ENCODE assay signal across 14 cellular contexts in the genomic region with DNA sequence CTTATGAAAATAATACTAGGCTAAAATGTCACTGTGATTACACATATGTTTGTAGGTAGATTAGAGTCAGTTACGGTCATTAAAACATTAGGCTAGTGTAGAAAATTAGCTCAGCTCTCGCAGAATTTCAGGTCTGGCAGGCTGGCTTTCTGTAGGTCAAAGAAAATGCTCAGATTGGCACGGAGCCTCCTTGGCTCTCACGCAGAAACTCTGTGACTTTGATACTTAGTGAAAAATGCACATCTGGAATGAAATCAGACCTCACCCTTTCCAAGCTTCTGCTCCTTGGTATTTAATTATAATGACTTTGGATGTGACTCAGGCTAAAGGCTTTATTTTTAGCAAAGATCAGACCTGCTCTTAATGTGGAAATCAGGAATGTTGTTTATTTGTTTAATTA.
A peak's percentile ranks its signal among the peaks of the same experiment; 100 is the strongest.
DNase-seq lines count a peak whose midpoint lies in the region; ATAC-seq and TF ChIP-seq lines count a peak whose summit lies in the region.
"Had no signal": no experiment of that assay in that cellular context is flagged by ENCODE, and none has a peak within 500 bp of the region (broad histone marks: within the 10 kb centered on the region; RNA-seq: fewer than 3 reads in every experiment).

No MANE protein-coding gene starts in this region.

- no peak overlapping the region for H4K91ac ChIP-seq in trophoblast cell (ENCODE audit: low read depth, low read length)

- peaks cover 10% of the 10 kb centered on the region; the same call in 1 of the 2 replicates for H3K27me3 Mint-ChIP-seq in WTC11 (ENCODE audit: low read depth)
- H3K27me3 Mint-ChIP-seq: stimulated activated naive CD8-positive, alpha-beta T cell treated with anti-CD3 and anti-CD28 coated beads, Interleukin-15, Interleukin-2, amounts not matched to agents 100 ng/mL and 50 ng/mL, for 24 hours had no signal

- WGBS in trophoblast cell (ENCODE audit: extremely low coverage, insufficient coverage, insufficient read length): no CpG with 5 or more reads among the region's 4 CpGs
- 6 to 14% (median 9%) methylated on average over 4 of the region's 4 CpGs for WGBS in ovary, 3 donors

- H3K27me3 ChIP-seq in trophoblast cell (ENCODE audit: insufficient read depth, low read length) (no peaks in the 10 kb centered on the region), ovary (no peaks in the 10 kb centered on the region), lower lobe of right lung (ENCODE audit: low read depth) (no peaks in the 10 kb centered on the region)

- TF ChIP-seq CTCF in ovary (IDR thresholded peaks at IDR 0.05) (no peak), WTC11 (IDR thresholded peaks at IDR 0.05) (no peak), lower lobe of right lung (IDR thresholded peaks at IDR 0.05) (no peak)

- TF ChIP-seq EP300 in ovary (IDR thresholded peaks at IDR 0.05): no peak

- H3K79me2 ChIP-seq in trophoblast cell (ENCODE audit: control insufficient read depth, insufficient read depth, low read length, poor library complexity): no peaks in the 10 kb centered on the region

- H4K12ac ChIP-seq in trophoblast cell (ENCODE audit: low read depth, low read length): no peak overlapping the region

- H3K4me3 ChIP-seq in trophoblast cell (ENCODE audit: low read depth, low read length): no peak overlapping the region
- H3K4me3 ChIP-seq in ovary: no peak overlapping the region
- H3K4me3 ChIP-seq in lower lobe of right lung: no peak overlapping the region

- H3K9me3 Mint-ChIP-seq in WTC11: peaks cover 22% of the 10 kb centered on the region

- ATAC-seq in WTC11 (no peak), lower lobe of right lung (no peak), GM21619 (IDR thresholded peaks at IDR 0.05; ENCODE audit: unreplicated experiment) (no peak)

- no peak overlapping the region for H3K27ac Mint-ChIP-seq in WTC11
- H3K27ac Mint-ChIP-seq: stimulated activated naive CD8-positive, alpha-beta T cell treated with anti-CD3 and anti-CD28 coated beads, Interleukin-15, Interleukin-2, amounts not matched to agents 100 ng/mL and 50 ng/mL, for 24 hours had no signal

- peaks cover 4% of the 10 kb centered on the region for H3K9me3 ChIP-seq in trophoblast cell (ENCODE audit: insufficient read depth, low read depth, low read length)
- no peaks in the 10 kb centered on the region for H3K9me3 ChIP-seq in ovary
- no peaks in the 10 kb centered on the region for H3K9me3 ChIP-seq in lower lobe of right lung

- no peak overlapping the region for H3K9ac ChIP-seq in trophoblast cell (ENCODE audit: low read length)

- no peak overlapping the region for H4K8ac ChIP-seq in trophoblast cell (ENCODE audit: low read depth, low read length)

- no peak overlapping the region for H3K18ac ChIP-seq in trophoblast cell (ENCODE audit: low read length)

- H2BK12ac ChIP-seq in trophoblast cell (ENCODE audit: low read length): no peak overlapping the region

- H3K23ac ChIP-seq in trophoblast cell (ENCODE audit: low read length): no peak overlapping the region

- DNase-seq in AG20443 (ENCODE audit: low spot score) (peak; percentile 80), LoVo (ENCODE audit: low spot score) (peak; percentile 7), epidermal melanocyte (ENCODE audit: insufficient read length, low spot score) (peak; percentile 54), trophoblast cell (peak; percentile 7 to 49), ovary (no peak), WTC11 (ENCODE audit: low spot score) (no peak), lower lobe of right lung (no peak)
- DNase-seq: activated CD8-positive, alpha-beta memory T cell treated with anti-CD3 and anti-CD28 coated beads for 24 hours; C1 segment of cervical spinal cord; DMS153; NCI-H2171; posterior cingulate gyrus had no signal

- no peak overlapping the region for H3K4me3 Mint-ChIP-seq in WTC11
- H3K4me3 Mint-ChIP-seq: stimulated activated naive CD8-positive, alpha-beta T cell treated with anti-CD3 and anti-CD28 coated beads, Interleukin-15, Interleukin-2, amounts not matched to agents 100 ng/mL and 50 ng/mL, for 24 hours had no signal

- H3K4me1 ChIP-seq in trophoblast cell (ENCODE audit: control insufficient read depth in 1 of 2, insufficient read depth in 2 of 2, low read length in 2 of 2) (no peaks in the 10 kb centered on the region), ovary (ENCODE audit: insufficient read depth) (no peaks in the 10 kb centered on the region), lower lobe of right lung (no peaks in the 10 kb centered on the region)

- no peak overlapping the region for H2BK120ac ChIP-seq in trophoblast cell (ENCODE audit: insufficient read depth, low read length, poor library complexity)

- H2BK5ac ChIP-seq in trophoblast cell (ENCODE audit: low read depth, low read length, poor library complexity): no peak overlapping the region

- intact Hi-C loops in ovary (cut with DNase I): no loop called here
- intact Hi-C loops in lower lobe of right lung (cut with DNase I): no loop called here

- H3K4me1 Mint-ChIP-seq in WTC11: peaks cover 15% of the 10 kb centered on the region

- no peak overlapping the region for H3K4ac ChIP-seq in trophoblast cell (ENCODE audit: low read depth, low read length)

- H3K36me3 Mint-ChIP-seq in WTC11: peaks cover 12% of the 10 kb centered on the region

- no peak overlapping the region for H3K4me2 ChIP-seq in trophoblast cell (ENCODE audit: low read length)

- H3K36me3 ChIP-seq in trophoblast cell (ENCODE audit: control insufficient read depth in 1 of 2, insufficient read depth in 2 of 2, low read length in 2 of 2) (no peaks in the 10 kb centered on the region), ovary (no peaks in the 10 kb centered on the region), lower lobe of right lung (no peaks in the 10 kb centered on the region)

- no peak overlapping the region for H3K14ac ChIP-seq in trophoblast cell (ENCODE audit: low read length)

- H2AK5ac ChIP-seq in trophoblast cell (ENCODE audit: low read length): no peak overlapping the region

- H3K79me1 ChIP-seq in trophoblast cell (ENCODE audit: low read length): no peaks in the 10 kb centered on the region

- no peak overlapping the region for H2AFZ ChIP-seq in trophoblast cell (ENCODE audit: insufficient read depth, low read length, poor library complexity)

- POLR2A ChIA-PET in WTC11 (lab: Charles Lee): no interaction called here

- no peak overlapping the region for H3K27ac ChIP-seq in trophoblast cell (ENCODE audit: low read depth, low read length)
- H3K27ac ChIP-seq in ovary: no peak overlapping the region
- no peak overlapping the region for H3K27ac ChIP-seq in lower lobe of right lung

- CTCF ChIA-PET in WTC11 (lab: Charles Lee): no interaction called here

- TF ChIP-seq POLR2A in ovary (IDR thresholded peaks at IDR 0.05): no peak

TF ChIP-seq in WTC11, 78 proteins besides CTCF, POLR2A, EP300 and RAD21:
- TF ChIP-seq MXD4 (CRISPR knock-in tag; IDR thresholded peaks at IDR 0.05; ENCODE audit: borderline replicate concordance): no peak
- TF ChIP-seq, protein P1, sequence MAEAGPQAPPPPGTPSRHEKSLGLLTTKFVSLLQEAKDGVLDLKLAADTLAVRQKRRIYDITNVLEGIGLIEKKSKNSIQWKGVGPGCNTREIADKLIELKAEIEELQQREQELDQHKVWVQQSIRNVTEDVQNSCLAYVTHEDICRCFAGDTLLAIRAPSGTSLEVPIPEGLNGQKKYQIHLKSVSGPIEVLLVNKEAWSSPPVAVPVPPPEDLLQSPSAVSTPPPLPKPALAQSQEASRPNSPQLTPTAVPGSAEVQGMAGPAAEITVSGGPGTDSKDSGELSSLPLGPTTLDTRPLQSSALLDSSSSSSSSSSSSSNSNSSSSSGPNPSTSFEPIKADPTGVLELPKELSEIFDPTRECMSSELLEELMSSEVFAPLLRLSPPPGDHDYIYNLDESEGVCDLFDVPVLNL (CRISPR knock-in tag; IDR thresholded peaks at IDR 0.05; ENCODE audit: borderline replicate concordance, low read depth): no peak
- no peak for TF ChIP-seq MYBL2 (CRISPR knock-in tag; IDR thresholded peaks at IDR 0.05)
- TF ChIP-seq ZNF121 (CRISPR knock-in tag; IDR thresholded peaks at IDR 0.05): no peak
- TF ChIP-seq ZNF416 (CRISPR knock-in tag; IDR thresholded peaks at IDR 0.05): no peak
- TF ChIP-seq, protein P2, sequence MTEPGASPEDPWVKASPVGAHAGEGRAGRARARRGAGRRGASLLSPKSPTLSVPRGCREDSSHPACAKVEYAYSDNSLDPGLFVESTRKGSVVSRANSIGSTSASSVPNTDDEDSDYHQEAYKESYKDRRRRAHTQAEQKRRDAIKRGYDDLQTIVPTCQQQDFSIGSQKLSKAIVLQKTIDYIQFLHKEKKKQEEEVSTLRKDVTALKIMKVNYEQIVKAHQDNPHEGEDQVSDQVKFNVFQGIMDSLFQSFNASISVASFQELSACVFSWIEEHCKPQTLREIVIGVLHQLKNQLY (CRISPR knock-in tag; IDR thresholded peaks at IDR 0.05): no peak
- no peak for TF ChIP-seq CREM (CRISPR knock-in tag; IDR thresholded peaks at IDR 0.05)
- TF ChIP-seq, protein P3, sequence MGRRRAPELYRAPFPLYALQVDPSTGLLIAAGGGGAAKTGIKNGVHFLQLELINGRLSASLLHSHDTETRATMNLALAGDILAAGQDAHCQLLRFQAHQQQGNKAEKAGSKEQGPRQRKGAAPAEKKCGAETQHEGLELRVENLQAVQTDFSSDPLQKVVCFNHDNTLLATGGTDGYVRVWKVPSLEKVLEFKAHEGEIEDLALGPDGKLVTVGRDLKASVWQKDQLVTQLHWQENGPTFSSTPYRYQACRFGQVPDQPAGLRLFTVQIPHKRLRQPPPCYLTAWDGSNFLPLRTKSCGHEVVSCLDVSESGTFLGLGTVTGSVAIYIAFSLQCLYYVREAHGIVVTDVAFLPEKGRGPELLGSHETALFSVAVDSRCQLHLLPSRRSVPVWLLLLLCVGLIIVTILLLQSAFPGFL (CRISPR knock-in tag; IDR thresholded peaks at IDR 0.05; ENCODE audit: borderline replicate concordance): no peak
- TF ChIP-seq NFYB (CRISPR knock-in tag; conservative IDR thresholded peaks at IDR 0.05; ENCODE audit: low read depth): no peak
- TF ChIP-seq ELF4 (CRISPR knock-in tag; IDR thresholded peaks at IDR 0.05; ENCODE audit: low read depth): no peak
- TF ChIP-seq NR2C2 (CRISPR knock-in tag; IDR thresholded peaks at IDR 0.05): no peak

Comparison
In these comparisons a context has a peak if more than half of its experiments do, and no peak if none do; other contexts are left out.
1. DNase-seq: peak in AG20443 (single experiment), LoVo (single experiment), epidermal melanocyte (single experiment) and trophoblast cell (2 of 2); none in ovary (0 of 5), WTC11 (single experiment) and lower lobe of right lung (single experiment).